ENCODE assay signal across 8 cellular contexts in the genomic region with DNA sequence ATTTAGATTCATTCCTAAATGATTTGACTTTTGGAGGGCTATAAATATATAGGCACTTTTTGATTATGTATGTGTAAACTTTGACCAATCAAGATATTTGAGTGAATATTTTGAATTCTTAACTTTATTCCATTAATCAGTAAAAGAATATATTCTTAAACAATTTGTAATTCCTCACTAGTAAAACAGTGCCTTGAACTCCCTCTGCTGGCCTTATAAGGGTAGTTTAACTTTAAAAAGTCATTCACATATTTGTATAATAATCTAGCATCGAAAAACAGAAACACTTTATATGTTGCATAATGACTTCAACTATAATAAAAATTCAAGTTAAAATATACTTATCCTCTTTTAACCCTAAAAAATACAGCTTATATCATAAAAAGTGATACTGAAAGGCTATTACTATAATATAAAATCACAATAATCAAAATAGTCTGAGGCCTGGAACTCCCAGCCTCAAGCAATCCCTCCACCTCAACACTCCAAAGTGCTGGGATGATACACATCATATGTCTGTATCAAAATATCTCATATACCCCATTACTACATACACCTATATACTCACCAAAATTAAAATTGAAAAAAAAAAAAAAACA. TPM values are rescaled to one million over a fixed set of nuclear protein-coding genes. Genes with fewer than 3 reads are reported as not detected.
A peak's percentile ranks its signal among the peaks of the same experiment; 100 is the strongest.
DNase-seq lines count a peak whose midpoint lies in the region; ATAC-seq and TF ChIP-seq lines count a peak whose summit lies in the region.

No MANE protein-coding gene starts in this region.

- TF ChIP-seq EP300 in Ishikawa (IDR thresholded peaks at IDR 0.05; ENCODE audit: borderline replicate concordance) = no peak

- DNase-seq in cardiac muscle cell (ENCODE audit: low read depth in 1 of 2, low spot score in 1 of 2) (peak; percentile 45 to 62), left ventricle myocardium superior (no peak), RPMI8226 (peak; percentile 38), foreskin fibroblast (peak; percentile 4 to 31), vagina (ENCODE audit: extremely low spot score in 2 of 2) (no peak), epidermal melanocyte (ENCODE audit: insufficient read length, low spot score) (no peak)
- DNase-seq in activated CD4-positive, alpha-beta T cell treated with anti-CD3 and anti-CD28 coated beads, Interleukin-2, amount 10 ng/mL, durations not matched to agents 24 days and 14 days = no peak

- peak; percentile 61 for TF ChIP-seq RAD21 in Ishikawa (IDR thresholded peaks at IDR 0.05; ENCODE audit: low read depth)

- H3K36me3 Mint-ChIP-seq in activated CD4-positive, alpha-beta T cell treated with anti-CD3 and anti-CD28 coated beads, Interleukin-2, amount 10 ng/mL, durations not matched to agents 24 days and 14 days (ENCODE audit: low read depth) = no peaks in the 10 kb centered on the region

- no peaks in the 10 kb centered on the region for H3K27me3 ChIP-seq in cardiac muscle cell
- H3K27me3 ChIP-seq in vagina = no peaks in the 10 kb centered on the region

- H3K27ac Mint-ChIP-seq in activated CD4-positive, alpha-beta T cell treated with anti-CD3 and anti-CD28 coated beads, Interleukin-2, amount 10 ng/mL, durations not matched to agents 24 days and 14 days = no peak overlapping the region

- TF ChIP-seq POLR2A in vagina (IDR thresholded peaks at IDR 0.05) = no peak

- H3K9me3 ChIP-seq in cardiac muscle cell (ENCODE audit: low read depth) (no peaks in the 10 kb centered on the region), vagina (no peaks in the 10 kb centered on the region)

- H3K4me3 Mint-ChIP-seq in activated CD4-positive, alpha-beta T cell treated with anti-CD3 and anti-CD28 coated beads, Interleukin-2, amount 10 ng/mL, durations not matched to agents 24 days and 14 days = no peak overlapping the region

- H3K4me1 ChIP-seq in cardiac muscle cell (ENCODE audit: low read depth) (peaks cover 7% of the 10 kb centered on the region), vagina (no peaks in the 10 kb centered on the region)

- H3K36me3 ChIP-seq in cardiac muscle cell (no peaks in the 10 kb centered on the region), vagina (no peaks in the 10 kb centered on the region)

- ATAC-seq in left ventricle myocardium superior = no peak

- H3K27ac ChIP-seq in cardiac muscle cell = no peak overlapping the region
- no peak overlapping the region for H3K27ac ChIP-seq in vagina

- H3K4me3 ChIP-seq in cardiac muscle cell = no peak overlapping the region
- H3K4me3 ChIP-seq in foreskin fibroblast (ENCODE audit: low read depth in 1 of 2, low read length in 2 of 2) = no peak overlapping the region
- no peak overlapping the region for H3K4me3 ChIP-seq in vagina

- intact Hi-C loops in left ventricle myocardium superior (cut with micrococcal nuclease) (loop anchor here (10.0 kb wide), 1 partner anchor 672 kb away; no protein-coding TSS in a partner anchor), vagina (cut with DNase I) (no loop called here)
- intact Hi-C loops in activated CD4-positive, alpha-beta T cell treated with anti-CD3 and anti-CD28 coated beads, Interleukin-2, amount 10 ng/mL, durations not matched to agents 24 days and 14 days (cut with micrococcal nuclease) = loop anchor here (2.0 kb wide), 1 partner anchor 682 kb away; no protein-coding TSS in a partner anchor

- no peaks in the 10 kb centered on the region for H3K27me3 Mint-ChIP-seq in activated CD4-positive, alpha-beta T cell treated with anti-CD3 and anti-CD28 coated beads, Interleukin-2, amount 10 ng/mL, durations not matched to agents 24 days and 14 days

- TF ChIP-seq CTCF in cardiac muscle cell (IDR thresholded peaks at IDR 0.05; ENCODE audit: low read depth, low read length) = peak; percentile 44
- TF ChIP-seq CTCF in foreskin fibroblast (IDR thresholded peaks at IDR 0.05; ENCODE audit: low read depth, low read length) = peak; percentile 50
- peak in 2 of 3 experiments; percentile 30 to 38 for TF ChIP-seq CTCF in vagina (IDR thresholded peaks at IDR 0.05)

- H3K9me3 Mint-ChIP-seq in activated CD4-positive, alpha-beta T cell treated with anti-CD3 and anti-CD28 coated beads, Interleukin-2, amount 10 ng/mL, durations not matched to agents 24 days and 14 days = no peaks in the 10 kb centered on the region

- H3K4me1 Mint-ChIP-seq in activated CD4-positive, alpha-beta T cell treated with anti-CD3 and anti-CD28 coated beads, Interleukin-2, amount 10 ng/mL, durations not matched to agents 24 days and 14 days = no peaks in the 10 kb centered on the region

TF ChIP-seq in Ishikawa, 13 proteins besides CTCF, POLR2A, EP300 and RAD21:
- no peak for TF ChIP-seq CEBPB (IDR thresholded peaks at IDR 0.05)
- no peak for TF ChIP-seq TAF1 (IDR thresholded peaks at IDR 0.05; ENCODE audit: low read depth)
- no peak for TF ChIP-seq CREB1 (IDR thresholded peaks at IDR 0.05; ENCODE audit: low read depth)
- TF ChIP-seq, protein P1, sequence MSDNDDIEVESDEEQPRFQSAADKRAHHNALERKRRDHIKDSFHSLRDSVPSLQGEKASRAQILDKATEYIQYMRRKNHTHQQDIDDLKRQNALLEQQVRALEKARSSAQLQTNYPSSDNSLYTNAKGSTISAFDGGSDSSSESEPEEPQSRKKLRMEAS (IDR thresholded peaks at IDR 0.05) = no peak
- no peak for TF ChIP-seq ZBTB7A (IDR thresholded peaks at IDR 0.05; ENCODE audit: low read depth)
- no peak for TF ChIP-seq YY1 (IDR thresholded peaks at IDR 0.05; ENCODE audit: low read depth)
- TF ChIP-seq, protein P2, sequence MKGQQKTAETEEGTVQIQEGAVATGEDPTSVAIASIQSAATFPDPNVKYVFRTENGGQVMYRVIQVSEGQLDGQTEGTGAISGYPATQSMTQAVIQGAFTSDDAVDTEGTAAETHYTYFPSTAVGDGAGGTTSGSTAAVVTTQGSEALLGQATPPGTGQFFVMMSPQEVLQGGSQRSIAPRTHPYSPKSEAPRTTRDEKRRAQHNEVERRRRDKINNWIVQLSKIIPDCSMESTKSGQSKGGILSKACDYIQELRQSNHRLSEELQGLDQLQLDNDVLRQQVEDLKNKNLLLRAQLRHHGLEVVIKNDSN (IDR thresholded peaks at IDR 0.05) = no peak
- no peak for TF ChIP-seq FOXM1 (IDR thresholded peaks at IDR 0.05; ENCODE audit: borderline replicate concordance, low read depth)
- no peak for TF ChIP-seq TEAD4 (IDR thresholded peaks at IDR 0.05)
- TF ChIP-seq REST (IDR thresholded peaks at IDR 0.05; ENCODE audit: low read depth) = no peak
- no peak for TF ChIP-seq TCF12 (IDR thresholded peaks at IDR 0.05; ENCODE audit: low read depth)
- no peak for TF ChIP-seq NFIC (IDR thresholded peaks at IDR 0.05)
- TF ChIP-seq EGR1 (IDR thresholded peaks at IDR 0.05) = no peak

RNA-seq across cellular contexts. Expression of gene CCDC59, which starts 31.2 kb away (rescaled TPM):
- total RNA-seq in cardiac muscle cell (34.6 and 67.9 TPM in 2 replicates), left ventricle myocardium superior (28.1 TPM), vagina (42.2 TPM)
- 39.1 and 67.2 TPM in 2 replicates for polyA plus RNA-seq in cardiac muscle cell
- 101 and 102 TPM in 2 replicates for total RNA-seq in activated CD4-positive, alpha-beta T cell treated with anti-CD3 and anti-CD28 coated beads, Interleukin-2, amount 10 ng/mL, durations not matched to agents 24 days and 14 days

RNA-seq across cellular contexts. Expression of gene METTL25, which starts 31.3 kb away (rescaled TPM):
- total RNA-seq in cardiac muscle cell = 8.5 and 9.1 TPM in 2 replicates
- polyA plus RNA-seq in cardiac muscle cell = 14.5 and 15.3 TPM in 2 replicates
- total RNA-seq in left ventricle myocardium superior = 15.6 TPM
- 29.0 TPM for total RNA-seq in vagina
- total RNA-seq in activated CD4-positive, alpha-beta T cell treated with anti-CD3 and anti-CD28 coated beads, Interleukin-2, amount 10 ng/mL, durations not matched to agents 24 days and 14 days = 6.3 and 7.8 TPM in 2 replicates

Comparison
In these comparisons a context has a peak if more than half of its experiments do, and no peak if none do; other contexts are left out.
1. DNase-seq: peak in cardiac muscle cell (2 of 2), RPMI8226 (single experiment) and foreskin fibroblast (2 of 2); none in left ventricle myocardium superior (single experiment), vagina (0 of 2), activated CD4-positive, alpha-beta T cell treated with anti-CD3 and anti-CD28 coated beads, Interleukin-2, amount 10 ng/mL, durations not matched to agents 24 days and 14 days (single experiment) and epidermal melanocyte (single experiment).
2. Peak in every context shown above with its lines, with median percentiles within 50 percentile points of each other: CTCF ChIP-seq.